Comparison of ENCODE assay signal across 8 cellular contexts in genomic region chr4:113762061-113762850, GRCh38. TPM values are rescaled to one million over a fixed set of nuclear protein-coding genes. Genes with fewer than 3 reads are reported as not detected.
A peak's percentile ranks its signal among the peaks of the same experiment; 100 is the strongest.
DNase-seq lines count a peak whose midpoint lies in the region; ATAC-seq and TF ChIP-seq lines count a peak whose summit lies in the region.

No MANE protein-coding gene starts in this region.

- H3K9me3 ChIP-seq in SU-DHL-6 (ENCODE audit: insufficient read depth, low read length) (no peaks in the 10 kb centered on the region), thymus (ENCODE audit: control insufficient read depth) (no peaks in the 10 kb centered on the region)

- H3K9me3 Mint-ChIP-seq in activated naive CD8-positive, alpha-beta T cell treated with anti-CD3 and anti-CD28 coated beads, Interleukin-2, amount 50 U/mL, for 24 hours, result no peaks in the 10 kb centered on the region
- H3K9me3 Mint-ChIP-seq in osteocyte (ENCODE audit: unreplicated experiment), result no peaks in the 10 kb centered on the region

- peaks cover 10% of the 10 kb centered on the region for H3K79me2 ChIP-seq in SU-DHL-6 (ENCODE audit: insufficient read depth, low read length)

- under 1% methylated on average over 44 of the region's 44 CpGs for WGBS in thymus

- H3K4me1 ChIP-seq in thymus (ENCODE audit: control insufficient read depth, insufficient read depth, low read length), result peaks cover 3% of the 10 kb centered on the region

- H2AFZ ChIP-seq in SU-DHL-6 (ENCODE audit: low read depth, low read length, severe bottlenecking), result peak overlapping the region; percentile 76

- no peaks in the 10 kb centered on the region for H3K9me2 ChIP-seq in SU-DHL-6 (replicated peaks; ENCODE audit: insufficient read depth, low read length)

- H3K4me3 ChIP-seq in GM12864 (ENCODE audit: low read depth, low read length) (peak overlapping the region; percentile 69), SU-DHL-6 (ENCODE audit: insufficient read depth, low read length, poor library complexity, severe bottlenecking) (peak overlapping the region; percentile 67), thymus (ENCODE audit: low read length) (peak overlapping the region; percentile 78)

- H3K36me3 ChIP-seq in SU-DHL-6 (ENCODE audit: low read length) (no peaks in the 10 kb centered on the region), thymus (ENCODE audit: control insufficient read depth, insufficient read depth) (no peaks in the 10 kb centered on the region)

- H3K27me3 ChIP-seq in SU-DHL-6 (ENCODE audit: low read length), result no peaks in the 10 kb centered on the region
- H3K27me3 ChIP-seq in thymus (ENCODE audit: control insufficient read depth, insufficient read depth), result no peaks in the 10 kb centered on the region

- peaks cover 23% of the 10 kb centered on the region for H3K36me3 Mint-ChIP-seq in activated naive CD8-positive, alpha-beta T cell treated with anti-CD3 and anti-CD28 coated beads, Interleukin-2, amount 50 U/mL, for 24 hours (ENCODE audit: low read depth)
- H3K36me3 Mint-ChIP-seq in osteocyte (ENCODE audit: unreplicated experiment), result peaks cover 2% of the 10 kb centered on the region

- peak overlapping the region; percentile 80 for H3K9ac ChIP-seq in SU-DHL-6 (ENCODE audit: low read length)

- intact Hi-C loops in Right ventricle myocardium inferior (cut with DNase I), result loop anchor here (1.0 to 5.0 kb wide), 4 partner anchors 125 to 365 kb away; no protein-coding TSS in a partner anchor

- peak overlapping the region; percentile 92 for H3K27ac Mint-ChIP-seq in activated naive CD8-positive, alpha-beta T cell treated with anti-CD3 and anti-CD28 coated beads, Interleukin-2, amount 50 U/mL, for 24 hours
- H3K27ac Mint-ChIP-seq in osteocyte (ENCODE audit: unreplicated experiment), result peak overlapping the region; percentile 99

- H3K27ac ChIP-seq in SU-DHL-6 (ENCODE audit: low read depth, low read length) (peak overlapping the region; percentile 99), thymus (ENCODE audit: low read depth) (peak overlapping the region; percentile 99)

- H3K27me3 Mint-ChIP-seq in activated naive CD8-positive, alpha-beta T cell treated with anti-CD3 and anti-CD28 coated beads, Interleukin-2, amount 50 U/mL, for 24 hours, result peaks cover 3% of the 10 kb centered on the region
- H3K27me3 Mint-ChIP-seq in osteocyte (ENCODE audit: unreplicated experiment), result no peaks in the 10 kb centered on the region

- TF ChIP-seq CTCF in GM12864 (IDR thresholded peaks at IDR 0.05; ENCODE audit: low read depth, low read length, missing control alignments) (no peak), SU-DHL-6 (IDR thresholded peaks at IDR 0.05; ENCODE audit: insufficient read depth, low read length, poor library complexity, severe bottlenecking) (no peak), osteocyte (IDR thresholded peaks at IDR 0.05) (no peak)

- H3F3A ChIP-seq in SU-DHL-6 (ENCODE audit: insufficient read depth), result peaks cover 12% of the 10 kb centered on the region

- H3K4me1 Mint-ChIP-seq in activated naive CD8-positive, alpha-beta T cell treated with anti-CD3 and anti-CD28 coated beads, Interleukin-2, amount 50 U/mL, for 24 hours, result peaks cover 45% of the 10 kb centered on the region
- H3K4me1 Mint-ChIP-seq in osteocyte (ENCODE audit: unreplicated experiment), result peaks cover 27% of the 10 kb centered on the region

- peak; percentile 100 for DNase-seq in GM12864 (ENCODE audit: low read depth)
- peak; percentile 81 for DNase-seq in NCI-H1105 treated with DMSO at 0.1 percent for 48 hours (lab: John Stamatoyannopoulos, UW)
- DNase-seq in activated naive CD8-positive, alpha-beta T cell treated with anti-CD3 and anti-CD28 coated beads, Interleukin-2, amount 50 U/mL, for 24 hours, result peak; percentile 98
- DNase-seq in Right ventricle myocardium inferior (ENCODE audit: missing footprints), result peak; percentile 99
- DNase-seq in osteocyte (ENCODE audit: extremely low spot score, unreplicated experiment), result peak; percentile 99

- peak overlapping the region; percentile 94 for H3K4me3 Mint-ChIP-seq in activated naive CD8-positive, alpha-beta T cell treated with anti-CD3 and anti-CD28 coated beads, Interleukin-2, amount 50 U/mL, for 24 hours
- peak overlapping the region; percentile 95 for H3K4me3 Mint-ChIP-seq in osteocyte (ENCODE audit: unreplicated experiment)

- peak overlapping the region; percentile 87 for H3K4me2 ChIP-seq in SU-DHL-6 (ENCODE audit: low read depth, low read length, poor library complexity, severe bottlenecking)

- ATAC-seq in HG02642 (IDR thresholded peaks at IDR 0.05; ENCODE audit: poor library complexity, unreplicated experiment), result peak; percentile 68
- peak; percentile 86 for ATAC-seq in activated naive CD8-positive, alpha-beta T cell treated with anti-CD3 and anti-CD28 coated beads, Interleukin-2, amount 50 U/mL, for 24 hours
- ATAC-seq in Right ventricle myocardium inferior, result peak; percentile 91

- H4K20me1 ChIP-seq in SU-DHL-6 (ENCODE audit: low read depth, low read length), result no peaks in the 10 kb centered on the region

RNA-seq across cellular contexts. Expression of gene CAMK2D, which starts 0.7 kb away (rescaled TPM):
- total RNA-seq in Right ventricle myocardium inferior (214 TPM), osteocyte (84.3 and 86.6 TPM in 2 replicates)
- 23.0 TPM for polyA plus RNA-seq in thymus

Comparison
In these comparisons a context has a peak if more than half of its experiments do, and no peak if none do; other contexts are left out.
1. Peak in every context shown above with its lines: DNase-seq, ATAC-seq, H3K4me3 ChIP-seq and H3K27ac ChIP-seq.